21 cellular contexts compared by ENCODE assay signal in the genomic region with DNA sequence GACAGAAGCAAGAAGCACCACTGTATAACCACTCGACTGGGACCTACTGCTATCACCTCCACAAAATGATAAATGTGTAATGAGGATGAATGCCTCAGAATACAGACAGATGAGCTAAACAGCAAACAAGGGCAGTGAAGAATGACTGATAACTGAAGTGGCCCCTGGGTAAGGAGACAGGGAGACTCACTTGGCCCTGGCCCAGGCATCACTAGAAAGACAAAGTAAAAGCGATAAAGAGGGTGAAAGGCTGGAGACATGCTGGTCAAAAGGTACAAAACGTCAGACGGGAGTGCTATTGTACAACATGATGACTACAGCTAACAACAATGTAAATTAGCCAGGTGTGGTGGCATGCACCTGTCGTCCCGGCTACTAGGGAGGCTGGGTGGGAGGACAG. TPM values are rescaled to one million over a fixed set of nuclear protein-coding genes. Genes with fewer than 3 reads are reported as not detected.
DNase-seq lines count a peak whose midpoint lies in the region; ATAC-seq, FAIRE-seq and TF ChIP-seq lines count a peak whose summit lies in the region.
"Had no signal": no experiment of that assay in that cellular context is flagged by ENCODE, and none has a peak within 500 bp of the region (broad histone marks: within the 10 kb centered on the region; RNA-seq: fewer than 3 reads in every experiment).

No MANE protein-coding gene starts in this region.

- ATAC-seq in A549 = no peak
- no peak for ATAC-seq in HG02885 (IDR thresholded peaks at IDR 0.05; ENCODE audit: poor library complexity, unreplicated experiment)

- H4K20me1 ChIP-seq in DOHH2 (ENCODE audit: control insufficient read depth, insufficient read depth, low read depth, low read length) (no peaks in the 10 kb centered on the region), OCI-LY7 (ENCODE audit: insufficient read depth, low read length) (no peaks in the 10 kb centered on the region), hepatocyte (ENCODE audit: insufficient read depth, poor library complexity, severe bottlenecking) (no peaks in the 10 kb centered on the region)
- H4K20me1 ChIP-seq: BLaER1 had no signal

- CTCF ChIA-PET in A549 (lab: Yijun Ruan, JAX) (interaction anchor here (3.5 kb wide), 1 partner anchor 146 kb away, joined by 10 read pairs; no protein-coding TSS in a partner anchor), OCI-LY7 (lab: Charles Lee; ENCODE audit: unreplicated experiment) (no interaction called here)

- TF ChIP-seq POLR2A in A549 (IDR thresholded peaks at IDR 0.05; ENCODE audit: low read length) = no peak
- no peak for TF ChIP-seq POLR2A in erythroblast (IDR thresholded peaks at IDR 0.05; ENCODE audit: low read length)
- TF ChIP-seq POLR2A in adrenal gland (IDR thresholded peaks at IDR 0.05) = no peak

- no peak overlapping the region for H3K4me3 ChIP-seq in A549
- H3K4me3 ChIP-seq in DOHH2 (ENCODE audit: low read length) = no peak overlapping the region
- H3K4me3 ChIP-seq in OCI-LY7 (ENCODE audit: low read depth, low read length, poor library complexity, severe bottlenecking) = no peak overlapping the region
- no peak overlapping the region for H3K4me3 ChIP-seq in adrenal gland
- H3K4me3 ChIP-seq in hepatocyte = no peak overlapping the region
- H3K4me3 ChIP-seq: BLaER1 had no signal

- no peaks in the 10 kb centered on the region for H3K36me3 ChIP-seq in DOHH2 (ENCODE audit: control insufficient read depth, low read length)
- no peaks in the 10 kb centered on the region for H3K36me3 ChIP-seq in OCI-LY7 (ENCODE audit: insufficient read depth, low read length)
- no peaks in the 10 kb centered on the region for H3K36me3 ChIP-seq in adrenal gland (replicated peaks in 1 of 2)
- no peaks in the 10 kb centered on the region for H3K36me3 ChIP-seq in hepatocyte (replicated peaks; ENCODE audit: insufficient read depth, low read depth)
- H3K36me3 ChIP-seq: BLaER1 had no signal

- DNase-seq in A549 (ENCODE audit: low read depth in 1 of 2, low spot score in 1 of 2) (no peak), OCI-LY7 (ENCODE audit: low spot score) (no peak), kidney glomerular epithelial cell (lab: John Stamatoyannopoulos, UW) (peak; percentile 13), erythroblast (lab: John Stamatoyannopoulos, UW) (no peak), adrenal gland (no peak), hepatocyte (ENCODE audit: low spot score) (no peak)
- DNase-seq: AML-193; Caco-2; CD8-positive, alpha-beta memory T cell; DMS53; HCEC 1CT; HFFc6; IMR-90; KBM-7 had no signal

- no TSS peak for BruUV-seq in OCI-LY7 (replicated peaks; lab: Mats Ljungman, UMichigan)

- H3K79me2 ChIP-seq in DOHH2 (ENCODE audit: control insufficient read depth, low read length) (no peaks in the 10 kb centered on the region), OCI-LY7 (ENCODE audit: insufficient read depth, low read depth, low read length) (no peaks in the 10 kb centered on the region), hepatocyte (no peaks in the 10 kb centered on the region)

- no peak for TF ChIP-seq EP300 in A549 (IDR thresholded peaks at IDR 0.05)

- FAIRE-seq in A549 (lab: Jason Lieb, UNC) = no peak

- H3K9me3 ChIP-seq in A549 (no peaks in the 10 kb centered on the region), DOHH2 (ENCODE audit: control insufficient read depth, insufficient read depth, low read length) (no peaks in the 10 kb centered on the region), OCI-LY7 (ENCODE audit: low read length) (no peaks in the 10 kb centered on the region), adrenal gland (replicated peaks in 1 of 3) (no peaks in the 10 kb centered on the region), hepatocyte (ENCODE audit: low read depth) (no peaks in the 10 kb centered on the region)
- H3K9me3 ChIP-seq: BLaER1, Caco-2 had no signal

- POLR2A ChIA-PET in A549 (lab: Yijun Ruan, JAX) = no interaction called here
- POLR2A ChIA-PET in OCI-LY7 (lab: Charles Lee) = interaction anchor here (0.8 to 2.2 kb wide), 2 partner anchors 9 to 10 kb away, joined by 4 to 12 read pairs; no protein-coding TSS in a partner anchor

- WGBS in A549 (ENCODE audit: missing lambda C conversion rate) = 61% methylated on average over 6 of the region's 6 CpGs
- 60 to 78% (median 65%) methylated on average over 6 of the region's 6 CpGs for WGBS in adrenal gland, 4 donors
- 78% methylated on average over 6 of the region's 6 CpGs for WGBS in hepatocyte (ENCODE audit: low lambda C conversion rate, missing lambda C conversion rate)

- H3K9me2 ChIP-seq in DOHH2 (replicated peaks; ENCODE audit: control insufficient read depth, low read length) (no peaks in the 10 kb centered on the region), OCI-LY7 (ENCODE audit: insufficient read depth, low read length) (no peaks in the 10 kb centered on the region), hepatocyte (replicated peaks; ENCODE audit: insufficient read depth) (no peaks in the 10 kb centered on the region)

- TF ChIP-seq CTCF in A549 (IDR thresholded peaks at IDR 0.05) = no peak
- TF ChIP-seq CTCF in DOHH2 (IDR thresholded peaks at IDR 0.05; ENCODE audit: low read depth, low read length, poor library complexity, severe bottlenecking) = no peak
- no peak for TF ChIP-seq CTCF in OCI-LY7 (conservative IDR thresholded peaks at IDR 0.05; ENCODE audit: low read length)
- no peak for TF ChIP-seq CTCF in adrenal gland (IDR thresholded peaks at IDR 0.05)
- no peak for TF ChIP-seq CTCF in hepatocyte (IDR thresholded peaks at IDR 0.05; ENCODE audit: poor library complexity)

- H3K27me3 ChIP-seq in DOHH2 (ENCODE audit: control insufficient read depth, low read length) = no peaks in the 10 kb centered on the region
- peaks cover 4% of the 10 kb centered on the region for H3K27me3 ChIP-seq in adrenal gland
- no peaks in the 10 kb centered on the region for H3K27me3 ChIP-seq in hepatocyte
- H3K27me3 ChIP-seq: BLaER1 had no signal

- no peak for TF ChIP-seq RAD21 in A549 (conservative IDR thresholded peaks at IDR 0.05 in 1 of 2, IDR thresholded peaks at IDR 0.05 in 1 of 2)

- intact Hi-C loops in OCI-LY7 (cut with micrococcal nuclease; ENCODE audit: unreplicated experiment) = no loop called here
- intact Hi-C loops in adrenal gland (cut with DNase I) = no loop called here

- H3K27ac ChIP-seq in A549 (peak overlapping the region; percentile 12 to 85; a peak in 3 of 6 replicates), DOHH2 (ENCODE audit: low read depth, low read length) (no peak overlapping the region), OCI-LY7 (ENCODE audit: low read depth, low read length, poor library complexity, severe bottlenecking) (no peak overlapping the region), adrenal gland (no peak overlapping the region), hepatocyte (no peak overlapping the region)
- H3K27ac ChIP-seq: BLaER1, HL-60 had no signal

- peak overlapping the region; percentile 44; the same call in 1 of the 2 replicates for H2AFZ ChIP-seq in OCI-LY7 (ENCODE audit: low read length)
- no peak overlapping the region for H2AFZ ChIP-seq in hepatocyte

- H3K4me2 ChIP-seq in A549 (no peak overlapping the region), DOHH2 (ENCODE audit: low read length) (peak overlapping the region; percentile 2; the same call in 1 of the 2 replicates), OCI-LY7 (ENCODE audit: low read length) (no peak overlapping the region), hepatocyte (no peak overlapping the region)
- H3K4me2 ChIP-seq: BLaER1 had no signal

- peaks cover 37% of the 10 kb centered on the region for H3K4me1 ChIP-seq in A549
- peaks cover 48% of the 10 kb centered on the region for H3K4me1 ChIP-seq in DOHH2 (ENCODE audit: control insufficient read depth, low read length)
- H3K4me1 ChIP-seq in OCI-LY7 (ENCODE audit: insufficient read depth, low read length, poor library complexity, severe bottlenecking) = peaks cover 32% of the 10 kb centered on the region
- H3K4me1 ChIP-seq in adrenal gland (replicated peaks in 1 of 2) = no peaks in the 10 kb centered on the region
- H3K4me1 ChIP-seq in hepatocyte (ENCODE audit: insufficient read depth) = no peaks in the 10 kb centered on the region
- H3K4me1 ChIP-seq: Caco-2 had no signal

- no peaks in the 10 kb centered on the region; the same call in 1 of the 2 replicates for H3F3A ChIP-seq in DOHH2 (ENCODE audit: control insufficient read depth, insufficient read depth)

TF ChIP-seq in A549, 52 proteins besides CTCF, POLR2A, EP300 and RAD21:
- TF ChIP-seq EHMT2 (IDR thresholded peaks at IDR 0.05; ENCODE audit: low read depth) (no peak), HEYL (CRISPR knock-in tag; IDR thresholded peaks at IDR 0.05) (no peak)
- TF ChIP-seq, protein P1, sequence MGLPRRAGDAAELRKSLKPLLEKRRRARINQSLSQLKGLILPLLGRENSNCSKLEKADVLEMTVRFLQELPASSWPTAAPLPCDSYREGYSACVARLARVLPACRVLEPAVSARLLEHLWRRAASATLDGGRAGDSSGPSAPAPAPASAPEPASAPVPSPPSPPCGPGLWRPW (IDR thresholded peaks at IDR 0.05) = no peak

RNA-seq across cellular contexts. Expression of a gene that starts 27.8 kb away (rescaled TPM):
- 0.96 and 1.2 TPM in 2 replicates for polyA plus RNA-seq in A549 (2011; rRNA removed)
- polyA plus RNA-seq in A549 (2012; cell fraction: cytosol; rRNA removed) = 0.58 and 0.69 TPM in 2 replicates
- polyA plus RNA-seq in A549 (2012; cell fraction: nucleus; rRNA removed) = 0.74 and 0.97 TPM in 2 replicates
- polyA plus RNA-seq in A549 (2017; fragmentation: RNase III; extraction: RNeasy Plus Mini Kit Qiagen cat#74134 plus additional on column Dnase treatment) = 6.6 to 9.2 TPM (median 7.5 TPM) in 3 replicates
- polyA minus RNA-seq in A549 (2011; rRNA and poly(A)+ RNA removed) = 1.1 and 1.2 TPM in 2 replicates
- 58.1 and 65.8 TPM in 2 replicates for total RNA-seq in OCI-LY7 (2014; rRNA removed; shearing (Covaris generic))
- total RNA-seq in OCI-LY7 (2022) = 167 and 196 TPM in 2 replicates
- total RNA-seq in adrenal gland = 10 to 100 TPM in 4 of 8 donors, 1 to 10 TPM in 3, under 1 TPM in 1; 0.60 to 16.1 (median 9.9) TPM
- 1 to 10 TPM; 3.6 to 5.5 (median 4.8) TPM for polyA plus RNA-seq in adrenal gland
- 1.1 and 1.6 TPM in 2 replicates for total RNA-seq in hepatocyte
- polyA plus RNA-seq in hepatocyte = 1.8 and 2.0 TPM in 2 replicates
- total RNA-seq: A673, Daoy, H4, IMR-90 had no signal
- polyA plus RNA-seq: IMR-90 had no signal

Comparison
In these comparisons a context has a peak if more than half of its experiments do, and no peak if none do; other contexts are left out.
1. H3K27ac ChIP-seq: peak in A549 (2 of 2); none in DOHH2 (single experiment), OCI-LY7 (single experiment), adrenal gland (0 of 5) and hepatocyte (single experiment).